ENCODE assay signal across 17 cellular contexts in genomic region chr4:140363051-140363450, GRCh38. TPM values are rescaled to one million over a fixed set of nuclear protein-coding genes. Genes with fewer than 3 reads are reported as not detected.
DNase-seq lines count a peak whose midpoint lies in the region; ATAC-seq and TF ChIP-seq lines count a peak whose summit lies in the region.
"Had no signal": no experiment of that assay in that cellular context is flagged by ENCODE, and none has a peak within 500 bp of the region (broad histone marks: within the 10 kb centered on the region; RNA-seq: fewer than 3 reads in every experiment).

No MANE protein-coding gene starts in this region.

- H3K4me1 Mint-ChIP-seq in type B pancreatic cell (ENCODE audit: unreplicated experiment) = no peaks in the 10 kb centered on the region
- H3K4me1 Mint-ChIP-seq in activated T-cell treated with anti-CD3 and anti-CD28 coated beads, Interleukin-2, amount 50 U/mL, for 72 hours (ENCODE audit: low read depth) = no peaks in the 10 kb centered on the region

- H3K27me3 Mint-ChIP-seq in type B pancreatic cell = no peaks in the 10 kb centered on the region
- H3K27me3 Mint-ChIP-seq in activated T-cell treated with anti-CD3 and anti-CD28 coated beads, Interleukin-2, amount 50 U/mL, for 72 hours (ENCODE audit: low read depth) = peaks cover under 1% of the 10 kb centered on the region

- H3K27ac Mint-ChIP-seq in type B pancreatic cell = peak overlapping the region; percentile 40
- H3K27ac Mint-ChIP-seq in activated T-cell treated with anti-CD3 and anti-CD28 coated beads, Interleukin-2, amount 50 U/mL, for 72 hours = no peak overlapping the region
- H3K27ac Mint-ChIP-seq: CD4-positive, CD25-positive, alpha-beta regulatory T cell; IgD-negative memory B cell had no signal

- H3K4me3 Mint-ChIP-seq in type B pancreatic cell = no peak overlapping the region
- no peak overlapping the region for H3K4me3 Mint-ChIP-seq in activated T-cell treated with anti-CD3 and anti-CD28 coated beads, Interleukin-2, amount 50 U/mL, for 72 hours
- H3K4me3 Mint-ChIP-seq: CD4-positive, CD25-positive, alpha-beta regulatory T cell; IgD-negative memory B cell had no signal

- DNase-seq in NCI-H2227 (lab: John Stamatoyannopoulos, UW; ENCODE audit: unreplicated experiment) (peak; percentile 13), NCI-H2227 treated with DMSO at 0.1 percent for 48 hours (lab: John Stamatoyannopoulos, UW) (no peak), left colon (peak in 1 of 2 donors; percentile 38), mucosa of gallbladder (ENCODE audit: low spot score) (peak; percentile 47), type B pancreatic cell (ENCODE audit: extremely low spot score, unreplicated experiment) (no peak), HT-29 (ENCODE audit: low spot score) (no peak)
- DNase-seq in activated T-cell treated with anti-CD3 and anti-CD28 coated beads, Interleukin-2, amount 50 U/mL, for 72 hours = no peak
- DNase-seq: CD4-positive, CD25-positive, alpha-beta regulatory T cell; HCEC 1CT; NCI-H1092; NCI-H446 treated with DMSO at 0.1 percent for 48 hours; NCI-H526; PC-9; Right ventricle myocardium superior; RPMI8226 had no signal

- ATAC-seq in left colon (peak; percentile 90), GM21367 (IDR thresholded peaks at IDR 0.05; ENCODE audit: unreplicated experiment) (no peak)
- no peak for ATAC-seq in activated T-cell treated with anti-CD3 and anti-CD28 coated beads, Interleukin-2, amount 50 U/mL, for 72 hours (replicated peaks in 1 of 2)

- H3K9me3 Mint-ChIP-seq in type B pancreatic cell = no peaks in the 10 kb centered on the region
- no peaks in the 10 kb centered on the region for H3K9me3 Mint-ChIP-seq in activated T-cell treated with anti-CD3 and anti-CD28 coated beads, Interleukin-2, amount 50 U/mL, for 72 hours
- H3K9me3 Mint-ChIP-seq: IgD-negative memory B cell had no signal

- TF ChIP-seq CTCF in type B pancreatic cell (conservative IDR thresholded peaks at IDR 0.05) = no peak

- no peaks in the 10 kb centered on the region for H3K36me3 Mint-ChIP-seq in type B pancreatic cell
- no peaks in the 10 kb centered on the region for H3K36me3 Mint-ChIP-seq in activated T-cell treated with anti-CD3 and anti-CD28 coated beads, Interleukin-2, amount 50 U/mL, for 72 hours (ENCODE audit: insufficient read depth in 2 of 2)
- H3K36me3 Mint-ChIP-seq: CD4-positive, CD25-positive, alpha-beta regulatory T cell; IgD-negative memory B cell had no signal

- intact Hi-C loops in left colon (cut with DNase I, micrococcal nuclease) = loop anchor here in 1 of 2 donors (5.0 kb wide), 2 partner anchors 249 to 489 kb away; no protein-coding TSS in a partner anchor

RNA-seq across cellular contexts. Expression of gene SCOC, which starts 10.4 kb away (rescaled TPM):
- 10 to 100 TPM; 49.5 to 55.4 TPM for total RNA-seq in left colon
- total RNA-seq in mucosa of gallbladder = 68.5 TPM
- total RNA-seq in type B pancreatic cell (ENCODE audit: low replicate concordance) = 51.4 and 58.0 TPM in 2 replicates
- total RNA-seq in activated T-cell treated with anti-CD3 and anti-CD28 coated beads, Interleukin-2, amount 50 U/mL, for 72 hours = 10 to 100 TPM; 31.6 to 32.6 TPM
- 9.5 and 10.8 TPM in 2 replicates for total RNA-seq in HT-29 (2014; rRNA removed; shearing (Covaris generic))

Comparison
In these comparisons a context has a peak if more than half of its experiments do, and no peak if none do; other contexts are left out.
1. DNase-seq: peak in NCI-H2227 (single experiment) and mucosa of gallbladder (single experiment); none in NCI-H2227 treated with DMSO at 0.1 percent for 48 hours (single experiment), type B pancreatic cell (single experiment), activated T-cell treated with anti-CD3 and anti-CD28 coated beads, Interleukin-2, amount 50 U/mL, for 72 hours (0 of 2) and HT-29 (single experiment).